In the genomic region with DNA sequence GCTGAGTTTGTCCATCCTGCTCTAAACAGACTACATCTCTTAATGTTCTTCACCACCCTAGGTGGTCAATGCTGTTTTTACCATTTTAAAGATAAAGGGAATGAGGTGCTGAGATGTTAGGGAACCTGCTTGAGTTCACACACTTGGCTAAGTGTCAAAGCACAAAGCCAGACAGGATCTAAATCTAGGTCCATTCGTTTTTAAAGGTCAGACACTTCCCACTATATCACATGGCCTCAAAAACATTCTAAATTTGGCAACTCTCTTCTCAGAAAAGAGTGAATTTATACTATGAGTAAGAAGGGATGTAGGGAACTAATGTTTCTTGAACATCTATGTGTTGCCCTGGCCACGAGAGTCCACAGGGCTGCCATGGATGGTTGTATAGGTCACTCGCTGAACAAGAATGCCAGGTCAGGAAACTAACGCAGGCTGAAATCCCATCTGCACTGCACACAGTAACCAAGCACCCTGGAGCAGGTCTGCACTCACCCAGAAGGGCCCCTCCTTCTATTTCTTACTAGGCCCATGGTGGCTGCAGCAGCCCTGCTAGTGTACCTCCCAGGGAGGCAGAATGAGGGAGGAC, we compare ENCODE assay signal across 22 cellular contexts.
"Had no signal": no experiment of that assay in that cellular context is flagged by ENCODE, and none has a peak within 500 bp of the region (broad histone marks: within the 10 kb centered on the region; RNA-seq: fewer than 3 reads in every experiment).

No MANE protein-coding gene starts in this region.

- H3K27ac ChIP-seq: breast epithelium, esophagus squamous epithelium, sigmoid colon, transverse colon, vagina had no signal

- FAIRE-seq: TTC549 had no signal

- H3K36me3 ChIP-seq: breast epithelium, esophagus squamous epithelium, sigmoid colon, transverse colon, vagina had no signal

- H3K4me1 ChIP-seq: breast epithelium, esophagus squamous epithelium, transverse colon, vagina had no signal

- H3K9me3 ChIP-seq: breast epithelium, esophagus squamous epithelium, sigmoid colon, transverse colon, vagina had no signal

- H3K27me3 ChIP-seq: breast epithelium, sigmoid colon, vagina had no signal

- H3K4me3 ChIP-seq: breast epithelium, esophagus squamous epithelium, sigmoid colon, transverse colon, vagina had no signal

- DNase-seq: activated CD4-positive, alpha-beta memory T cell treated with anti-CD3 and anti-CD28 coated beads for 36 hours; activated CD4-positive, alpha-beta T cell treated with anti-CD3 and anti-CD28 coated beads for 48 hours; activated CD4-positive, CD25-positive, alpha-beta regulatory T cell; activated naive CD4-positive, alpha-beta T cell treated with Interleukin-2 at 50 U/mL for 16 hours; activated naive CD8-positive, alpha-beta T cell treated with anti-CD3 and anti-CD28 coated beads for 36 hours; activated T-cell treated with anti-CD3 and anti-CD28 coated beads, Interleukin-2, amount 50 U/mL, for 48 hours; cerebellar nuclear complex; cortex of kidney; endodermal cell; esophagus squamous epithelium; foreskin fibroblast; hippocampal formation; posterior cingulate gyrus; sigmoid colon; stimulated activated CD4-positive, alpha-beta T cell treated with anti-CD3 and anti-CD28 coated beads, Interleukin-2, amount 100 ng/mL, for 48 hours; stimulated activated CD8-positive, alpha-beta memory T cell treated with anti-CD3 and anti-CD28 coated beads, Interleukin-4, amount 100 ng/mL, for 48 hours; stimulated activated naive B cell treated with anti-CD40 and anti-IgM and Interleukin-4, amounts not matched to agents 10 μg/mL and 1 μg/mL and 100 μg/mL, for 72 hours; T-helper 1 cell; transverse colon had no signal

- ATAC-seq: stimulated activated naive B cell treated with anti-CD40 and anti-IgM and Interleukin-4, amounts not matched to agents 10 μg/mL and 1 μg/mL and 100 μg/mL, for 72 hours had no signal
